ENCODE assay signal across 1 cellular context in the genomic region with DNA sequence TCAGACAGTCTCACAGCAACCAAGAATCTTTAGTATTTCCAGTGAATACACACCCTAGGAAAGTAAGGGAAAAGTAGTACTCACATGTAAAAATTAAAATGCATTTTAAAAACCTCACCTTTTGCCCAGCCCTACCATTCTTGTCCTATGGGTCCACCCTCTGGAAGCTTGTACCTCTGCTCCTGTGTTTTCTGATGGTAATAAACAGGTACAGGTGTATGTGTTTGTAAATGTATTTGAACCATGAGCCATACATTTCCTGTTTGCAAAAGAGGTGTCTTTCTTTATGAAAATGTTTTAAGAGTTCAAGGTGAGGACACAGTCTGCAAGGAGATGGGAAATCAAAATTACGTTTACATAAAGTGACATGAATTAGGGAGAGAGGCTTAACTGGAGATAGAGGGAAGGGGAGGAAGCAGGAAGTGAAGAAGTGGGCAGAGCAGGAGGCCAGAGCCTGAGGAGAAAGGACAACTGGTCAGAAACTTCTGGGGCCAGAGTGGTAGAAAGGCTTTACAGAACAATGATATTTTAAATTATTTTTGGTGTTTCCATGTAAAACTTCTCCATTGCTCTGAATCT.
TF ChIP-seq lines count a peak whose summit lies in the region.

No MANE protein-coding gene starts in this region.

TF ChIP-seq in K562, 482 proteins besides CTCF, POLR2A, EP300 and RAD21:
- TF ChIP-seq WHSC1 (IDR thresholded peaks at IDR 0.05; ENCODE audit: low read length) (no peak), HDAC2 (IDR thresholded peaks at IDR 0.05) (no peak), ZNF140 (CRISPR knock-in tag; IDR thresholded peaks at IDR 0.05) (no peak), NELFE (IDR thresholded peaks at IDR 0.05; ENCODE audit: insufficient read depth, insufficient read length) (no peak), ZNF668 (CRISPR knock-in tag; IDR thresholded peaks at IDR 0.05) (no peak), CSDE1 (IDR thresholded peaks at IDR 0.05) (no peak), MCM5 (IDR thresholded peaks at IDR 0.05; ENCODE audit: low read depth) (no peak)
- TF ChIP-seq, protein P1, sequence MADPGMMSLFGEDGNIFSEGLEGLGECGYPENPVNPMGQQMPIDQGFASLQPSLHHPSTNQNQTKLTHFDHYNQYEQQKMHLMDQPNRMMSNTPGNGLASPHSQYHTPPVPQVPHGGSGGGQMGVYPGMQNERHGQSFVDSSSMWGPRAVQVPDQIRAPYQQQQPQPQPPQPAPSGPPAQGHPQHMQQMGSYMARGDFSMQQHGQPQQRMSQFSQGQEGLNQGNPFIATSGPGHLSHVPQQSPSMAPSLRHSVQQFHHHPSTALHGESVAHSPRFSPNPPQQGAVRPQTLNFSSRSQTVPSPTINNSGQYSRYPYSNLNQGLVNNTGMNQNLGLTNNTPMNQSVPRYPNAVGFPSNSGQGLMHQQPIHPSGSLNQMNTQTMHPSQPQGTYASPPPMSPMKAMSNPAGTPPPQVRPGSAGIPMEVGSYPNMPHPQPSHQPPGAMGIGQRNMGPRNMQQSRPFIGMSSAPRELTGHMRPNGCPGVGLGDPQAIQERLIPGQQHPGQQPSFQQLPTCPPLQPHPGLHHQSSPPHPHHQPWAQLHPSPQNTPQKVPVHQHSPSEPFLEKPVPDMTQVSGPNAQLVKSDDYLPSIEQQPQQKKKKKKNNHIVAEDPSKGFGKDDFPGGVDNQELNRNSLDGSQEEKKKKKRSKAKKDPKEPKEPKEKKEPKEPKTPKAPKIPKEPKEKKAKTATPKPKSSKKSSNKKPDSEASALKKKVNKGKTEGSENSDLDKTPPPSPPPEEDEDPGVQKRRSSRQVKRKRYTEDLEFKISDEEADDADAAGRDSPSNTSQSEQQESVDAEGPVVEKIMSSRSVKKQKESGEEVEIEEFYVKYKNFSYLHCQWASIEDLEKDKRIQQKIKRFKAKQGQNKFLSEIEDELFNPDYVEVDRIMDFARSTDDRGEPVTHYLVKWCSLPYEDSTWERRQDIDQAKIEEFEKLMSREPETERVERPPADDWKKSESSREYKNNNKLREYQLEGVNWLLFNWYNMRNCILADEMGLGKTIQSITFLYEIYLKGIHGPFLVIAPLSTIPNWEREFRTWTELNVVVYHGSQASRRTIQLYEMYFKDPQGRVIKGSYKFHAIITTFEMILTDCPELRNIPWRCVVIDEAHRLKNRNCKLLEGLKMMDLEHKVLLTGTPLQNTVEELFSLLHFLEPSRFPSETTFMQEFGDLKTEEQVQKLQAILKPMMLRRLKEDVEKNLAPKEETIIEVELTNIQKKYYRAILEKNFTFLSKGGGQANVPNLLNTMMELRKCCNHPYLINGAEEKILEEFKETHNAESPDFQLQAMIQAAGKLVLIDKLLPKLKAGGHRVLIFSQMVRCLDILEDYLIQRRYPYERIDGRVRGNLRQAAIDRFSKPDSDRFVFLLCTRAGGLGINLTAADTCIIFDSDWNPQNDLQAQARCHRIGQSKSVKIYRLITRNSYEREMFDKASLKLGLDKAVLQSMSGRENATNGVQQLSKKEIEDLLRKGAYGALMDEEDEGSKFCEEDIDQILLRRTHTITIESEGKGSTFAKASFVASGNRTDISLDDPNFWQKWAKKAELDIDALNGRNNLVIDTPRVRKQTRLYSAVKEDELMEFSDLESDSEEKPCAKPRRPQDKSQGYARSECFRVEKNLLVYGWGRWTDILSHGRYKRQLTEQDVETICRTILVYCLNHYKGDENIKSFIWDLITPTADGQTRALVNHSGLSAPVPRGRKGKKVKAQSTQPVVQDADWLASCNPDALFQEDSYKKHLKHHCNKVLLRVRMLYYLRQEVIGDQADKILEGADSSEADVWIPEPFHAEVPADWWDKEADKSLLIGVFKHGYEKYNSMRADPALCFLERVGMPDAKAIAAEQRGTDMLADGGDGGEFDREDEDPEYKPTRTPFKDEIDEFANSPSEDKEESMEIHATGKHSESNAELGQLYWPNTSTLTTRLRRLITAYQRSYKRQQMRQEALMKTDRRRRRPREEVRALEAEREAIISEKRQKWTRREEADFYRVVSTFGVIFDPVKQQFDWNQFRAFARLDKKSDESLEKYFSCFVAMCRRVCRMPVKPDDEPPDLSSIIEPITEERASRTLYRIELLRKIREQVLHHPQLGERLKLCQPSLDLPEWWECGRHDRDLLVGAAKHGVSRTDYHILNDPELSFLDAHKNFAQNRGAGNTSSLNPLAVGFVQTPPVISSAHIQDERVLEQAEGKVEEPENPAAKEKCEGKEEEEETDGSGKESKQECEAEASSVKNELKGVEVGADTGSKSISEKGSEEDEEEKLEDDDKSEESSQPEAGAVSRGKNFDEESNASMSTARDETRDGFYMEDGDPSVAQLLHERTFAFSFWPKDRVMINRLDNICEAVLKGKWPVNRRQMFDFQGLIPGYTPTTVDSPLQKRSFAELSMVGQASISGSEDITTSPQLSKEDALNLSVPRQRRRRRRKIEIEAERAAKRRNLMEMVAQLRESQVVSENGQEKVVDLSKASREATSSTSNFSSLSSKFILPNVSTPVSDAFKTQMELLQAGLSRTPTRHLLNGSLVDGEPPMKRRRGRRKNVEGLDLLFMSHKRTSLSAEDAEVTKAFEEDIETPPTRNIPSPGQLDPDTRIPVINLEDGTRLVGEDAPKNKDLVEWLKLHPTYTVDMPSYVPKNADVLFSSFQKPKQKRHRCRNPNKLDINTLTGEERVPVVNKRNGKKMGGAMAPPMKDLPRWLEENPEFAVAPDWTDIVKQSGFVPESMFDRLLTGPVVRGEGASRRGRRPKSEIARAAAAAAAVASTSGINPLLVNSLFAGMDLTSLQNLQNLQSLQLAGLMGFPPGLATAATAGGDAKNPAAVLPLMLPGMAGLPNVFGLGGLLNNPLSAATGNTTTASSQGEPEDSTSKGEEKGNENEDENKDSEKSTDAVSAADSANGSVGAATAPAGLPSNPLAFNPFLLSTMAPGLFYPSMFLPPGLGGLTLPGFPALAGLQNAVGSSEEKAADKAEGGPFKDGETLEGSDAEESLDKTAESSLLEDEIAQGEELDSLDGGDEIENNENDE (IDR thresholded peaks at IDR 0.05; ENCODE audit: low read depth, low read length): no peak
